In genomic region chr3:129840707-129841360, GRCh38 we compare ENCODE assay signal across 2 cellular contexts.
TF ChIP-seq lines count a peak whose summit lies in the region.

No MANE protein-coding gene starts in this region.

TF ChIP-seq in HepG2, 621 proteins besides CTCF, POLR2A, EP300 and RAD21:
- peak; percentile 32; the same call in 1 of the 2 replicates for TF ChIP-seq RXRB (CRISPR knock-in tag; IDR thresholded peaks at IDR 0.05; ENCODE audit: borderline replicate concordance)
- TF ChIP-seq SOX6 (IDR thresholded peaks at IDR 0.05): no peak
- TF ChIP-seq SOX6 (CRISPR knock-in tag; IDR thresholded peaks at IDR 0.05): 0 out of 2 replicates have a peak, but pooled peaks have one; percentile 9
- TF ChIP-seq RFXANK (CRISPR knock-in tag; IDR thresholded peaks at IDR 0.05): no peak
- no peak for TF ChIP-seq MYNN (CRISPR knock-in tag; IDR thresholded peaks at IDR 0.05; ENCODE audit: low read depth)
- TF ChIP-seq ZNF607 (CRISPR knock-in tag; IDR thresholded peaks at IDR 0.05; ENCODE audit: borderline replicate concordance): no peak
- peak; percentile 55; the same call in 1 of the 2 replicates for TF ChIP-seq HNF4A (CRISPR knock-in tag; IDR thresholded peaks at IDR 0.05)
- no peak for TF ChIP-seq ZNF781 (CRISPR knock-in tag; IDR thresholded peaks at IDR 0.05; ENCODE audit: borderline replicate concordance, not compliant biosample characterization)
- TF ChIP-seq ELF1 (CRISPR knock-in tag; IDR thresholded peaks at IDR 0.05): no peak
- TF ChIP-seq ZNF646 (CRISPR knock-in tag; IDR thresholded peaks at IDR 0.05): no peak
- TF ChIP-seq FOXA3 (CRISPR knock-in tag; IDR thresholded peaks at IDR 0.05): no peak

TF ChIP-seq in K562, 482 proteins besides CTCF, POLR2A, EP300 and RAD21:
- TF ChIP-seq FOS (IDR thresholded peaks at IDR 0.05; ENCODE audit: extremely low read depth, insufficient read length) (no peak), TAF9B (IDR thresholded peaks at IDR 0.05; ENCODE audit: partially characterized antibody) (no peak), ZNF707 (CRISPR knock-in tag; conservative IDR thresholded peaks at IDR 0.05) (peak; percentile 57; the same call in 1 of the 2 replicates), CAMTA2 (CRISPR knock-in tag; conservative IDR thresholded peaks at IDR 0.05) (no peak)
